8 cellular contexts compared by ENCODE assay signal in genomic region chr1:24724345-24725208, GRCh38. TPM values are rescaled to one million over a fixed set of nuclear protein-coding genes. Genes with fewer than 3 reads are reported as not detected.
DNase-seq lines count a peak whose midpoint lies in the region; FAIRE-seq and TF ChIP-seq lines count a peak whose summit lies in the region.

No MANE protein-coding gene starts in this region.

- TF ChIP-seq CTCF in adrenal gland (IDR thresholded peaks at IDR 0.05): no peak
- no peak for TF ChIP-seq CTCF in OCI-LY7 (conservative IDR thresholded peaks at IDR 0.05; ENCODE audit: low read length)

- H3K36me3 ChIP-seq in adrenal gland (replicated peaks in 1 of 2) (no peaks in the 10 kb centered on the region), OCI-LY7 (ENCODE audit: insufficient read depth, low read length) (no peaks in the 10 kb centered on the region)

- no peak for TF ChIP-seq POLR2A in adrenal gland (IDR thresholded peaks at IDR 0.05)

- BruUV-seq in OCI-LY7 (replicated peaks; lab: Mats Ljungman, UMichigan): no TSS peak

- FAIRE-seq in HTR-8/SVneo (lab: Jason Lieb, UNC): peak; percentile 31

- H3K27ac ChIP-seq in adrenal gland (peak overlapping the region in 4 of 5 donors; percentile 0 to 83 (median 40)), substantia nigra (ENCODE audit: low read depth, low read length, poor library complexity, severe bottlenecking) (peak overlapping the region; percentile 71), OCI-LY7 (ENCODE audit: low read depth, low read length, poor library complexity, severe bottlenecking) (no peak overlapping the region)

- intact Hi-C loops in adrenal gland (cut with DNase I) (no loop called here), OCI-LY7 (cut with micrococcal nuclease; ENCODE audit: unreplicated experiment) (no loop called here)

- peak; percentile 95 for DNase-seq in HTR-8/SVneo (ENCODE audit: insufficient read length, low spot score)
- peak in 1 of 7 donors; percentile 38 for DNase-seq in adrenal gland
- DNase-seq in iPS-NIHi11 (ENCODE audit: low spot score): peak; percentile 81
- DNase-seq in substantia nigra (lab: John Stamatoyannopoulos, UW): peak in 12 of 49 donors; percentile 10 to 64 (median 24)
- DNase-seq in OCI-LY7 (ENCODE audit: low spot score): no peak
- DNase-seq in stimulated activated naive CD4-positive, alpha-beta T cell treated with Interleukin-2 at 50 U/mL for 16 hours (lab: John Stamatoyannopoulos, UW): no peak
- DNase-seq in NCI-H345 (lab: John Stamatoyannopoulos, UW): no peak
- no peak for DNase-seq in NCI-H446 (lab: John Stamatoyannopoulos, UW)

- H3K4me3 ChIP-seq in adrenal gland (no peak overlapping the region), OCI-LY7 (ENCODE audit: low read depth, low read length, poor library complexity, severe bottlenecking) (no peak overlapping the region)

- WGBS in adrenal gland, 4 donors: 58 to 68% (median 61%) methylated on average over 11 to 13 of the region's 13 CpGs

- H3K9me3 ChIP-seq in adrenal gland (replicated peaks in 1 of 3) (no peaks in the 10 kb centered on the region), OCI-LY7 (ENCODE audit: low read length) (no peaks in the 10 kb centered on the region)

- H3K79me2 ChIP-seq in OCI-LY7 (ENCODE audit: insufficient read depth, low read depth, low read length): no peaks in the 10 kb centered on the region

- POLR2A ChIA-PET in OCI-LY7 (lab: Charles Lee): interaction anchor here (0.6 kb wide), 2 partner anchors 78 to 1196 kb away, joined by 3 read pairs; no protein-coding TSS in a partner anchor

- no peaks in the 10 kb centered on the region for H3K9me2 ChIP-seq in OCI-LY7 (ENCODE audit: insufficient read depth, low read length)

- H4K20me1 ChIP-seq in OCI-LY7 (ENCODE audit: insufficient read depth, low read length): no peaks in the 10 kb centered on the region

- H3K4me1 ChIP-seq in adrenal gland (replicated peaks in 1 of 2) (peaks cover 0 to 22% of the 10 kb centered on the region in 2 donors), OCI-LY7 (ENCODE audit: insufficient read depth, low read length, poor library complexity, severe bottlenecking) (peaks cover 25% of the 10 kb centered on the region)

- CTCF ChIA-PET in OCI-LY7 (lab: Charles Lee; ENCODE audit: unreplicated experiment): no interaction called here

- H3K4me2 ChIP-seq in OCI-LY7 (ENCODE audit: low read length): no peak overlapping the region

- no peak overlapping the region for H2AFZ ChIP-seq in OCI-LY7 (ENCODE audit: low read length)

- no peaks in the 10 kb centered on the region for H3K27me3 ChIP-seq in adrenal gland

RNA-seq across cellular contexts. Expression of gene CLIC4, which starts 20.7 kb away (rescaled TPM):
- total RNA-seq in adrenal gland (100 to 1,000 TPM in 6 of 8 donors, 10 to 100 TPM in 2; 91.3 to 166 (median 122) TPM), OCI-LY7 (2022) (113 and 116 TPM in 2 replicates)
- polyA plus RNA-seq in adrenal gland: 100 to 1,000 TPM in 1 of 3 donors, 10 to 100 TPM in 2; 27.5 to 108 (median 32.4) TPM
- total RNA-seq in OCI-LY7 (2014; rRNA removed; shearing (Covaris generic)): 35.5 and 35.7 TPM in 2 replicates

Comparison
In these comparisons a context has a peak if more than half of its experiments do, and no peak if none do; other contexts are left out.
1. DNase-seq: peak in HTR-8/SVneo (single experiment) and iPS-NIHi11 (single experiment); none in OCI-LY7 (single experiment), stimulated activated naive CD4-positive, alpha-beta T cell treated with Interleukin-2 at 50 U/mL for 16 hours (single experiment), NCI-H345 (single experiment) and NCI-H446 (0 of 2).